ENCODE assay signal across 21 cellular contexts in the genomic region with DNA sequence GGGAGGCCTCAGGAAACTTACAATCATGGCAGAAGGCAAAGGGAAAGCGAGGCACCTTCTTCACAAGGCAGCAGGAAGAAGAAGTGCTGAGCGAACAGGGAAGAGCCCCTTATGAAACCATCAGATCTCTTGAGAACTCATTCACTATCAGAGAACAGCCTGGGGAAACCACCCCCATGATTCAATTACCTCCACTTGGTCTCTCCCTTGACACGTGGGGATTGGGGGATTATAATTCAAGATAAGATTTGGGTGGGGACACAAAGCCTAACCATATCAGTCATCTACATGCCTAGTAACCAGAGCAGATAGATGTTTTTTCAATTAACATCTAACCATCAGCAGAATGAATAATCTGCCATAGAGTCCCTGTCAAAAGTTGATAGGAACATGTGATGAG. TPM values are rescaled to one million over a fixed set of nuclear protein-coding genes. Genes with fewer than 3 reads are reported as not detected.
DNase-seq lines count a peak whose midpoint lies in the region; ATAC-seq, FAIRE-seq and TF ChIP-seq lines count a peak whose summit lies in the region.
"Had no signal": no experiment of that assay in that cellular context is flagged by ENCODE, and none has a peak within 500 bp of the region (broad histone marks: within the 10 kb centered on the region; RNA-seq: fewer than 3 reads in every experiment).

No MANE protein-coding gene starts in this region.

- DNase-seq in NCI-H82 (lab: John Stamatoyannopoulos, UW), result peak; percentile 24
- DNase-seq in NCI-H82 treated with DMSO at 0.1 percent for 48 hours (lab: John Stamatoyannopoulos, UW; ENCODE audit: unreplicated experiment), result no peak
- DNase-seq in activated naive CD4-positive, alpha-beta T cell treated with anti-CD3 and anti-CD28 coated beads, Interleukin-2, amount 50 U/mL, for 72 hours (ENCODE audit: low spot score in 2 of 2), result no peak
- no peak for DNase-seq in activated naive CD4-positive, alpha-beta T cell treated with anti-CD3 and anti-CD28 coated beads, Interleukin-2, amount 10 ng/mL, durations not matched to agents 7 days and 5 days
- DNase-seq in K562 (ENCODE audit: extremely low read depth in 1 of 4, low spot score in 3 of 4), result peak in 1 of 4 experiments; percentile 23
- no peak for DNase-seq in NCI-H510A treated with DMSO at 0.1 percent for 48 hours (lab: John Stamatoyannopoulos, UW)
- DNase-seq in stimulated activated naive CD8-positive, alpha-beta T cell treated with anti-CD3 and anti-CD28 coated beads, Interleukin-15, Interleukin-2, amounts not matched to agents 100 U/mL and 50 U/mL, for 24 hours, result no peak
- DNase-seq: CD8-positive, alpha-beta T cell; COR-L47; DMS153; DMS79 treated with DMSO at 0.1 percent for 48 hours; EL; GM23248; H7 had no signal

- H3K4me3 Mint-ChIP-seq in activated naive CD4-positive, alpha-beta T cell treated with anti-CD3 and anti-CD28 coated beads, Interleukin-2, amount 10 ng/mL, durations not matched to agents 7 days and 5 days, result no peak overlapping the region
- H3K4me3 Mint-ChIP-seq: CD14-positive monocyte; CD8-positive, alpha-beta T cell had no signal

- in situ Hi-C loops in K562 (cut with MboI), result no loop called here

- no peaks in the 10 kb centered on the region for H3K9me3 Mint-ChIP-seq in activated naive CD4-positive, alpha-beta T cell treated with anti-CD3 and anti-CD28 coated beads, Interleukin-2, amount 50 U/mL, for 72 hours
- no peaks in the 10 kb centered on the region for H3K9me3 Mint-ChIP-seq in activated naive CD4-positive, alpha-beta T cell treated with anti-CD3 and anti-CD28 coated beads, Interleukin-2, amount 10 ng/mL, durations not matched to agents 7 days and 5 days
- H3K9me3 Mint-ChIP-seq: CD8-positive, alpha-beta T cell had no signal

- H3K27me3 ChIP-seq in K562 (ENCODE audit: control insufficient read depth in 2 of 2, insufficient read depth in 2 of 2, low read length in 2 of 2), result no peaks in the 10 kb centered on the region

- no peak for TF ChIP-seq POLR2A in K562 (conservative IDR thresholded peaks at IDR 0.05)

- intact Hi-C loops in K562 (cut with micrococcal nuclease), result loop anchor here (10.0 kb wide), 1 partner anchor 132 kb away; no protein-coding TSS in a partner anchor

- TF ChIP-seq CTCF in K562 (IDR thresholded peaks at IDR 0.05 in 2 of 3, conservative IDR thresholded peaks at IDR 0.05 in 1 of 3; ENCODE audit: insufficient read depth in 2 of 3, low read depth in 1 of 3, low read length in 3 of 3), result no peak

- no peaks in the 10 kb centered on the region for H3K9me3 ChIP-seq in K562 (replicated peaks; ENCODE audit: control insufficient read depth, insufficient read depth, low read depth, low read length)

- peaks cover 4 to 10% of the 10 kb centered on the region in 2 experiments; a peak in 3 of 5 replicates for H3K4me1 ChIP-seq in K562 (replicated peaks in 1 of 2; ENCODE audit: control insufficient read depth in 2 of 2, insufficient read depth in 2 of 2, low read length in 2 of 2)

- FAIRE-seq in K562 (lab: Jason Lieb, UNC), result no peak
- FAIRE-seq: G401.6, GM12891, HepG2, HTR-8/SVneo had no signal

- CTCF ChIA-PET in activated naive CD4-positive, alpha-beta T cell treated with anti-CD3 and anti-CD28 coated beads, Interleukin-2, amount 10 ng/mL, durations not matched to agents 7 days and 5 days (lab: Charles Lee), result interaction anchor here (9.2 kb wide), 1 partner anchor 208 kb away, joined by 166 read pairs; no protein-coding TSS in a partner anchor
- CTCF ChIA-PET in K562 (lab: Yijun Ruan, JAX; ENCODE audit: low intra/inter-chr PET ratio), result interaction anchor here (0.6 kb wide), 1 partner anchor 492 kb away, joined by 3 read pairs; no protein-coding TSS in a partner anchor

- no peaks in the 10 kb centered on the region for H4K20me1 ChIP-seq in K562 (replicated peaks; ENCODE audit: control insufficient read depth, insufficient read depth, low read length)

- no TSS peak for BruUV-seq in K562 (replicated peaks; lab: Mats Ljungman, UMichigan)

- peaks cover 21% of the 10 kb centered on the region for H3K4me1 Mint-ChIP-seq in activated naive CD4-positive, alpha-beta T cell treated with anti-CD3 and anti-CD28 coated beads, Interleukin-2, amount 10 ng/mL, durations not matched to agents 7 days and 5 days

- H2AFZ ChIP-seq in K562 (ENCODE audit: low read depth, low read length), result no peak overlapping the region
- H2AFZ ChIP-seq: GM23248 had no signal

- peaks cover 18% of the 10 kb centered on the region; the same call in 2 of the 3 replicates for H3K36me3 ChIP-seq in K562 (ENCODE audit: control insufficient read depth, insufficient read depth, low read length)

- TF ChIP-seq EP300 in K562 (IDR thresholded peaks at IDR 0.05; ENCODE audit: low read length), result no peak

- POLR2A ChIA-PET in K562 (lab: Yijun Ruan, JAX), result no interaction called here

- WGBS in K562 (ENCODE audit: insufficient coverage, low coverage, missing lambda C conversion rate), result 48% methylated on average over 2 of the region's 3 CpGs

- no peak overlapping the region for H3K27ac ChIP-seq in K562 (ENCODE audit: extremely low read depth, low read depth, low read length)
- H3K27ac ChIP-seq: 22Rv1, GM23248 had no signal

- H3K27ac Mint-ChIP-seq in activated naive CD4-positive, alpha-beta T cell treated with anti-CD3 and anti-CD28 coated beads, Interleukin-2, amount 50 U/mL, for 72 hours, result no peak overlapping the region
- H3K27ac Mint-ChIP-seq in activated naive CD4-positive, alpha-beta T cell treated with anti-CD3 and anti-CD28 coated beads, Interleukin-2, amount 10 ng/mL, durations not matched to agents 7 days and 5 days, result no peak overlapping the region
- H3K27ac Mint-ChIP-seq: CD8-positive, alpha-beta T cell had no signal

- no peaks in the 10 kb centered on the region for H3K9me1 ChIP-seq in K562 (ENCODE audit: control insufficient read depth, insufficient read depth, low read length)

- H3K27me3 Mint-ChIP-seq in activated naive CD4-positive, alpha-beta T cell treated with anti-CD3 and anti-CD28 coated beads, Interleukin-2, amount 10 ng/mL, durations not matched to agents 7 days and 5 days, result no peaks in the 10 kb centered on the region

- no peak overlapping the region for H3K9ac ChIP-seq in K562 (ENCODE audit: insufficient read depth in 1 of 2, low read depth in 2 of 2, low read length in 2 of 2)
- H3K9ac ChIP-seq: GM23248 had no signal

- TF ChIP-seq RAD21 in K562 (CRISPR knock-in tag; conservative IDR thresholded peaks at IDR 0.05 in 1 of 2, IDR thresholded peaks at IDR 0.05 in 1 of 2), result no peak

- H3K4me2 ChIP-seq in K562 (ENCODE audit: insufficient read depth, low read length), result no peak overlapping the region

- peaks cover 32% of the 10 kb centered on the region for H3K79me2 ChIP-seq in K562 (ENCODE audit: control insufficient read depth, insufficient read depth, low read length)

- no peak overlapping the region for H3K4me3 ChIP-seq in K562
- H3K4me3 ChIP-seq: GM23248 had no signal

- H3K36me3 Mint-ChIP-seq in activated naive CD4-positive, alpha-beta T cell treated with anti-CD3 and anti-CD28 coated beads, Interleukin-2, amount 50 U/mL, for 72 hours, result no peaks in the 10 kb centered on the region
- H3K36me3 Mint-ChIP-seq in activated naive CD4-positive, alpha-beta T cell treated with anti-CD3 and anti-CD28 coated beads, Interleukin-2, amount 10 ng/mL, durations not matched to agents 7 days and 5 days, result no peaks in the 10 kb centered on the region
- H3K36me3 Mint-ChIP-seq: CD14-positive monocyte; CD8-positive, alpha-beta T cell had no signal

- ATAC-seq in activated naive CD4-positive, alpha-beta T cell treated with anti-CD3 and anti-CD28 coated beads, Interleukin-2, amount 50 U/mL, for 72 hours, result peak; percentile 36 to 40
- no peak for ATAC-seq in K562
- ATAC-seq in HG03045 (IDR thresholded peaks at IDR 0.05; ENCODE audit: unreplicated experiment), result no peak
- no peak for ATAC-seq in stimulated activated naive CD8-positive, alpha-beta T cell treated with anti-CD3 and anti-CD28 coated beads, Interleukin-15, Interleukin-2, amounts not matched to agents 100 U/mL and 50 U/mL, for 24 hours
- ATAC-seq: CD8-positive, alpha-beta T cell; HepG2 had no signal

RNA-seq across cellular contexts. Expression of gene FAM13A, which starts 30.4 kb away (rescaled TPM):
- total RNA-seq in activated naive CD4-positive, alpha-beta T cell treated with anti-CD3 and anti-CD28 coated beads, Interleukin-2, amount 50 U/mL, for 72 hours, result 1 to 10 TPM; 2.2 to 6.6 TPM
- 69.5 and 141 TPM in 2 replicates for total RNA-seq in K562 (2011; cell fraction: chromatin; rRNA removed; ENCODE audit: low replicate concordance)
- total RNA-seq in K562 (2011; cell fraction: nucleolus; rRNA removed), result 25.3 and 29.7 TPM in 2 replicates
- 54.5 and 79.6 TPM in 2 replicates for total RNA-seq in K562 (2011; cell fraction: nucleoplasm; rRNA removed)
- total RNA-seq in K562 (2014; rRNA removed) (11.3 and 15.5 TPM in 2 replicates), K562 (2014; rRNA removed; fragmentation: Illumina TruSeq; extraction: Trizol) (22.3 and 23.1 TPM in 2 replicates), K562 (2015; rRNA removed; fragmentation: Illumina TruSeq; extraction: Trizol) (15.9 and 18.5 TPM in 2 replicates), K562 (2021) (13.7 and 14.1 TPM in 2 replicates)
- polyA plus RNA-seq in K562 (2011; rRNA removed) (23.3 and 41.9 TPM in 2 replicates), K562 (2014; fragmentation: Illumina TruSeq; extraction: Trizol) (13.1 and 14.7 TPM in 2 replicates), K562 (2014; fragmentation: Nextera tagmentation; extraction: Ambion mirVana) (10 to 100 TPM; 14.4 to 15.3 TPM), K562 (2014; rRNA removed) (12.1 and 12.8 TPM in 2 replicates)
- 7.1 and 23.1 TPM in 2 replicates for polyA plus RNA-seq in K562 (2011; cell fraction: cytosol; rRNA removed)
- polyA plus RNA-seq in K562 (2011; cell fraction: nucleus; rRNA removed), result 32.1 and 73.5 TPM in 2 replicates
- 11.7 and 13.0 TPM in 2 replicates for polyA plus RNA-seq in K562 (2012)
- 50.1 and 111 TPM in 2 replicates for polyA minus RNA-seq in K562 (2011; rRNA and poly(A)+ RNA removed)
- polyA minus RNA-seq in K562 (2011; cell fraction: cytosol; rRNA and poly(A)+ RNA removed), result 7.6 and 17.4 TPM in 2 replicates
- polyA minus RNA-seq in K562 (2011; cell fraction: nucleus; rRNA and poly(A)+ RNA removed), result 56.5 and 184 TPM in 2 replicates

Comparison
In these comparisons a context has a peak if more than half of its experiments do, and no peak if none do; other contexts are left out.
1. ATAC-seq: peak in activated naive CD4-positive, alpha-beta T cell treated with anti-CD3 and anti-CD28 coated beads, Interleukin-2, amount 50 U/mL, for 72 hours (2 of 2); none in K562 (single experiment), HG03045 (single experiment) and stimulated activated naive CD8-positive, alpha-beta T cell treated with anti-CD3 and anti-CD28 coated beads, Interleukin-15, Interleukin-2, amounts not matched to agents 100 U/mL and 50 U/mL, for 24 hours (single experiment).